Comparison of ENCODE assay signal across 15 cellular contexts in the genomic region with DNA sequence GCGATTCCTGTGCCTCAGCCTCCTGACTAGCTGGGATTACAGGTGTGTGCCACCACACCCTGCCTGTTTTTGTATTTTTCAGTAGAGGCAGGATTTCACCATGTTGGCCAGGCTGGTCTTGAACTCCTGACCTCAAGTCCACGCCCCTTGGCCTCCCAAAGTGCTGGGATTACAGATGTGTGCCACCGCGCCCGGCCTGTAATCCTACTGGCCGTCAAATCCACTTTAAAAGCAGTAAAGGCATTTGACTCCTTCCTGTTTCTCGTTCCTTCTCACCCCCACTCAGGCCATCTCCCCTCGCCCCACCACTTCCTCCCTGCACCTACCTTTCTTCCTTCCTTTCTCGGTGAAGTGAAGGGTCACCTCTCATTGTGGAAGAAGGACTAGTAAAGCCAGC.
DNase-seq lines count a peak whose midpoint lies in the region; ATAC-seq and TF ChIP-seq lines count a peak whose summit lies in the region.
"Had no signal": no experiment of that assay in that cellular context is flagged by ENCODE, and none has a peak within 500 bp of the region (broad histone marks: within the 10 kb centered on the region; RNA-seq: fewer than 3 reads in every experiment).

No MANE protein-coding gene starts in this region.

- H3K4me1 Mint-ChIP-seq in activated CD8-positive, alpha-beta memory T cell treated with anti-CD3 and anti-CD28 coated beads, Interleukin-2, amount 10 ng/mL, durations not matched to agents 7 days and 5 days, result peaks cover 4% of the 10 kb centered on the region
- H3K4me1 Mint-ChIP-seq in chondrocyte (ENCODE audit: low read depth) (peaks cover 76% of the 10 kb centered on the region), nephron (peaks cover 68% of the 10 kb centered on the region)
- H3K4me1 Mint-ChIP-seq: activated CD4-positive, alpha-beta T cell treated with anti-CD3 and anti-CD28 coated beads for 36 hours had no signal

- H3K9me3 Mint-ChIP-seq in activated CD8-positive, alpha-beta memory T cell treated with anti-CD3 and anti-CD28 coated beads, Interleukin-2, amount 10 ng/mL, durations not matched to agents 7 days and 5 days (ENCODE audit: low read depth), result no peaks in the 10 kb centered on the region
- H3K9me3 Mint-ChIP-seq in chondrocyte (ENCODE audit: low read depth) (no peaks in the 10 kb centered on the region), nephron (no peaks in the 10 kb centered on the region)
- H3K9me3 Mint-ChIP-seq: activated T-helper 2 cell treated with anti-CD3 and anti-CD28 coated beads, Interferon-gamma antibody, Interleukin-2, Interleukin-4, amounts not matched to agents 10 μg/mL and 5 μg/mL and 100 μg/mL, durations not matched to agents 14 hours and 24 hours and 36 hours had no signal

- CTCF ChIA-PET in activated CD8-positive, alpha-beta memory T cell treated with anti-CD3 and anti-CD28 coated beads, Interleukin-2, amount 10 ng/mL, durations not matched to agents 7 days and 5 days (lab: Charles Lee), result interaction anchor here (2.8 kb wide), 1 partner anchor 11 kb away, joined by 14 read pairs; no protein-coding TSS in a partner anchor

- H3K9me3 ChIP-seq in upper lobe of left lung, result no peaks in the 10 kb centered on the region

- DNase-seq in activated CD8-positive, alpha-beta memory T cell treated with anti-CD3 and anti-CD28 coated beads, Interleukin-2, amount 10 ng/mL, durations not matched to agents 7 days and 5 days, result no peak
- no peak for DNase-seq in activated CD8-positive, alpha-beta memory T cell treated with anti-CD3 and anti-CD28 coated beads, Interleukin-2, amount 50 U/mL, for 4 hours
- DNase-seq in chondrocyte (ENCODE audit: low spot score), result peak; percentile 42
- no peak for DNase-seq in upper lobe of left lung
- no peak for DNase-seq in HUDEP-2 (lab: John Stamatoyannopoulos, UW; ENCODE audit: unreplicated experiment in 76 of 76)
- no peak for DNase-seq in NCI-H2081 (lab: John Stamatoyannopoulos, UW)
- DNase-seq: activated CD4-positive, alpha-beta T cell treated with anti-CD3 and anti-CD28 coated beads for 36 hours; cortex of kidney; hippocampal formation; NCI-H510A; stimulated activated CD8-positive, alpha-beta memory T cell treated with anti-CD3 and anti-CD28 coated beads, Interleukin-4, amount 100 ng/mL, for 48 hours had no signal

- no peak overlapping the region for H3K4me3 Mint-ChIP-seq in activated CD8-positive, alpha-beta memory T cell treated with anti-CD3 and anti-CD28 coated beads, Interleukin-2, amount 10 ng/mL, durations not matched to agents 7 days and 5 days
- H3K4me3 Mint-ChIP-seq in chondrocyte (ENCODE audit: unreplicated experiment) (peak overlapping the region; percentile 59), nephron (peak overlapping the region in 2 of 3 experiments; percentile 67 to 84)
- H3K4me3 Mint-ChIP-seq: activated CD4-positive, alpha-beta T cell treated with anti-CD3 and anti-CD28 coated beads for 36 hours had no signal

- ATAC-seq in activated CD8-positive, alpha-beta memory T cell treated with anti-CD3 and anti-CD28 coated beads, Interleukin-2, amount 10 ng/mL, durations not matched to agents 7 days and 5 days, result no peak
- ATAC-seq in upper lobe of left lung (ENCODE audit: low FRiP score in 2 of 2) (no peak), GM19395 (IDR thresholded peaks at IDR 0.05; ENCODE audit: unreplicated experiment) (no peak)
- ATAC-seq: activated CD4-positive, alpha-beta T cell treated with anti-CD3 and anti-CD28 coated beads for 36 hours had no signal

- H3K36me3 ChIP-seq in upper lobe of left lung, result no peaks in the 10 kb centered on the region

- peak overlapping the region in 3 of 4 donors; percentile 11 to 30 (median 23) for H3K4me3 ChIP-seq in upper lobe of left lung

- peak overlapping the region; percentile 1 for H3K27ac Mint-ChIP-seq in activated CD8-positive, alpha-beta memory T cell treated with anti-CD3 and anti-CD28 coated beads, Interleukin-2, amount 10 ng/mL, durations not matched to agents 7 days and 5 days
- peak overlapping the region; percentile 94 for H3K27ac Mint-ChIP-seq in chondrocyte (ENCODE audit: unreplicated experiment)
- H3K27ac Mint-ChIP-seq in nephron, result peak overlapping the region; percentile 98 to 99 (median 98)
- H3K27ac Mint-ChIP-seq: activated CD4-positive, alpha-beta T cell treated with anti-CD3 and anti-CD28 coated beads for 36 hours; activated T-helper 2 cell treated with anti-CD3 and anti-CD28 coated beads, Interferon-gamma antibody, Interleukin-2, Interleukin-4, amounts not matched to agents 10 μg/mL and 5 μg/mL and 100 μg/mL, durations not matched to agents 14 hours and 24 hours and 36 hours had no signal

- H3K36me3 Mint-ChIP-seq in activated CD8-positive, alpha-beta memory T cell treated with anti-CD3 and anti-CD28 coated beads, Interleukin-2, amount 10 ng/mL, durations not matched to agents 7 days and 5 days, result no peaks in the 10 kb centered on the region
- H3K36me3 Mint-ChIP-seq in chondrocyte (ENCODE audit: low read depth), result no peaks in the 10 kb centered on the region
- no peaks in the 10 kb centered on the region for H3K36me3 Mint-ChIP-seq in nephron (ENCODE audit: low read depth)

- TF ChIP-seq EP300 in upper lobe of left lung (IDR thresholded peaks at IDR 0.05), result no peak

- H3K27me3 Mint-ChIP-seq in activated CD8-positive, alpha-beta memory T cell treated with anti-CD3 and anti-CD28 coated beads, Interleukin-2, amount 10 ng/mL, durations not matched to agents 7 days and 5 days, result peaks cover 34% of the 10 kb centered on the region
- no peaks in the 10 kb centered on the region for H3K27me3 Mint-ChIP-seq in chondrocyte (ENCODE audit: low read depth)
- H3K27me3 Mint-ChIP-seq in nephron (ENCODE audit: low read depth), result peaks cover 8% of the 10 kb centered on the region

- 32 to 38% methylated on average over 9 of the region's 9 CpGs for WGBS in upper lobe of left lung, 2 donors

- peak overlapping the region; percentile 85 to 93 (median 90) for H3K27ac ChIP-seq in upper lobe of left lung
- H3K27ac ChIP-seq: 22Rv1 had no signal

- H3K4me1 ChIP-seq in upper lobe of left lung, result peaks cover 19 to 37% (median 34%) of the 10 kb centered on the region in 4 donors

- TF ChIP-seq CTCF in chondrocyte (IDR thresholded peaks at IDR 0.05) (no peak), nephron (IDR thresholded peaks at IDR 0.05; ENCODE audit: unreplicated experiment in 3 of 3) (no peak), upper lobe of left lung (IDR thresholded peaks at IDR 0.05) (no peak)

- TF ChIP-seq POLR2A in upper lobe of left lung (IDR thresholded peaks at IDR 0.05), result no peak

- no peaks in the 10 kb centered on the region for H3K27me3 ChIP-seq in upper lobe of left lung

Comparison
In these comparisons a context has a peak if more than half of its experiments do, and no peak if none do; other contexts are left out.
1. H3K27ac Mint-ChIP-seq: peak in every context shown above with its lines; median percentile 98 in nephron; 94 in chondrocyte; 1 in activated CD8-positive, alpha-beta memory T cell treated with anti-CD3 and anti-CD28 coated beads, Interleukin-2, amount 10 ng/mL, durations not matched to agents 7 days and 5 days.